In the genomic region with DNA sequence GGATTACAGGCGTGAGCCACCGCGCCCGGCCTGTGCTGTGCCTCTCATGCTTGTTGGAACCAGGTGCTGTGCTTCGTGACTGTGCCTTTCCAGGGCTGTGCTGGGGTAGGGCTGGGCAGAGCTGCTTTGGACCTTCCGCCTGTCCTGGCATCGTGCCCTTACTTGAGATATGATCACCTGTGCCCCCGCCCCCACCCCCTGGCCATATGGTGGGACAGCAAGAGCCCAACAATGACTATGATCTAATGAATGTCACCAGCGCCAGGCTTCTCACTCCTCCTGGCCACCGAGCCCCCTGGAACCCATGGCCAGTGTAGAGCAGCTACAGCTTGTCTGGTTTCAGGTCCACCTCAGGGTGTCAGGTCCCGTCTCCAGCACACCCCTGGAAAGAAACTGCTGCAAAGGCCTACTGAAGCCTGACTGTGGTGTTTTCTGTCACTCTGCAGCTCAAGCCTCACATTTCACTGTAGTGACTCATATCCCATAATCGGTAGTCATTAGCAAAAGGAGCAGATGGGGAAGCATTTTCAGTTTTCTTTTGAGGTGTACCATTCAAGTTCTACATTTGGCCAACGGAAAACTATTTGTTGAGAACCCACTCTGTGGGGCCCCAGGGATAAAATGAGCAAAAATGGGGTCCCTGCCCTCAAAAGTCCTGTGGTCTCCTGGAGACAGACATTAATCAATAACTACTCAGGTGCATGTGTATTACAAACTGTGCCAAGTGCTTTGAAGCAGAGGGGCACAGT, we compare ENCODE assay signal across 8 cellular contexts. TPM values are rescaled to one million over a fixed set of nuclear protein-coding genes. Genes with fewer than 3 reads are reported as not detected.
DNase-seq lines count a peak whose midpoint lies in the region; ATAC-seq and TF ChIP-seq lines count a peak whose summit lies in the region.

No MANE protein-coding gene starts in this region.

- BruUV-seq in OCI-LY7 (replicated peaks; lab: Mats Ljungman, UMichigan) = no TSS peak

- TF ChIP-seq POLR2A in transverse colon (IDR thresholded peaks at IDR 0.05) = no peak

- H3K4me3 ChIP-seq in AG04449 (ENCODE audit: low read depth, low read length) (no peak overlapping the region), OCI-LY7 (ENCODE audit: low read depth, low read length, poor library complexity, severe bottlenecking) (no peak overlapping the region), transverse colon (no peak overlapping the region)

- CTCF ChIA-PET in AG04449 (lab: Yijun Ruan, JAX) = no interaction called here
- CTCF ChIA-PET in OCI-LY7 (lab: Charles Lee; ENCODE audit: unreplicated experiment) = no interaction called here

- TF ChIP-seq EP300 in transverse colon (IDR thresholded peaks at IDR 0.05; ENCODE audit: low read depth) = no peak

- H3K4me1 ChIP-seq in OCI-LY7 (ENCODE audit: insufficient read depth, low read length, poor library complexity, severe bottlenecking) = no peaks in the 10 kb centered on the region
- H3K4me1 ChIP-seq in transverse colon = no peaks in the 10 kb centered on the region

- H3K4me2 ChIP-seq in OCI-LY7 (ENCODE audit: low read length) = no peak overlapping the region

- H3K79me2 ChIP-seq in OCI-LY7 (ENCODE audit: insufficient read depth, low read depth, low read length) = no peaks in the 10 kb centered on the region

- H3K9me3 ChIP-seq in OCI-LY7 (ENCODE audit: low read length) (no peaks in the 10 kb centered on the region), transverse colon (no peaks in the 10 kb centered on the region)

- WGBS in transverse colon (ENCODE audit: low coverage in 1 of 2), 2 donors = 74% methylated on average over 11 of the region's 13 CpGs; no CpG with 5 or more reads in 1 of the 2 donors

- DNase-seq in AG04449 (ENCODE audit: low read depth, low spot score) = peak; percentile 40
- peak; percentile 69 for DNase-seq in NOMO-1 treated with dmso at 0.1 percent for 144 hours (lab: John Stamatoyannopoulos, UW; ENCODE audit: unreplicated experiment)
- peak; percentile 91 for DNase-seq in cerebellar cortex (ENCODE audit: low spot score)
- DNase-seq in renal cortical epithelial cell (ENCODE audit: low read depth) = peak; percentile 93
- no peak for DNase-seq in OCI-LY7 (ENCODE audit: low spot score)
- no peak for DNase-seq in transverse colon

- H2AFZ ChIP-seq in OCI-LY7 (ENCODE audit: low read length) = no peak overlapping the region

- intact Hi-C loops in OCI-LY7 (cut with micrococcal nuclease; ENCODE audit: unreplicated experiment) (no loop called here), transverse colon (cut with DNase I; ENCODE audit: low total_unique reads) (no loop called here)

- in situ Hi-C loops in transverse colon (cut with MboI; ENCODE audit: low pct_ligation_motif_present in 1 of 4, low pct_unique_long_range_greater_than_20kb in 1 of 4, low sequenced_read_pairs in 3 of 4) = no loop called here

- TF ChIP-seq CTCF in AG04449 (IDR thresholded peaks at IDR 0.05; ENCODE audit: insufficient read depth, low read length, missing control alignments) (no peak), OCI-LY7 (conservative IDR thresholded peaks at IDR 0.05; ENCODE audit: low read length) (no peak), transverse colon (IDR thresholded peaks at IDR 0.05) (no peak)

- ATAC-seq in GM18520 (IDR thresholded peaks at IDR 0.05; ENCODE audit: unreplicated experiment) (peak; percentile 81), HG02885 (IDR thresholded peaks at IDR 0.05; ENCODE audit: poor library complexity, unreplicated experiment) (peak; percentile 85)

- H3K27ac ChIP-seq in OCI-LY7 (ENCODE audit: low read depth, low read length, poor library complexity, severe bottlenecking) (no peak overlapping the region), transverse colon (peak overlapping the region in 2 of 4 donors; percentile 24 to 37)

- no peaks in the 10 kb centered on the region for H3K27me3 ChIP-seq in transverse colon

- no peaks in the 10 kb centered on the region for H4K20me1 ChIP-seq in OCI-LY7 (ENCODE audit: insufficient read depth, low read length)

- H3K36me3 ChIP-seq in OCI-LY7 (ENCODE audit: insufficient read depth, low read length) (peaks cover 31% of the 10 kb centered on the region), transverse colon (peaks cover 0 to 9% (median 0%) of the 10 kb centered on the region in 4 donors)

- H3K9me2 ChIP-seq in OCI-LY7 (ENCODE audit: insufficient read depth, low read length) = no peaks in the 10 kb centered on the region

- POLR2A ChIA-PET in AG04449 (lab: Yijun Ruan, JAX) = interaction anchor here (0.7 to 1.3 kb wide), 2 partner anchors 94 to 96 kb away, joined by 4 to 5 read pairs; no protein-coding TSS in a partner anchor
- POLR2A ChIA-PET in OCI-LY7 (lab: Charles Lee) = no interaction called here

RNA-seq across cellular contexts. Expression of a gene that starts 22.1 kb away (rescaled TPM):
- 20.1 and 26.0 TPM in 2 replicates for total RNA-seq in renal cortical epithelial cell
- 6.8 and 7.4 TPM in 2 replicates for total RNA-seq in OCI-LY7 (2014; rRNA removed; shearing (Covaris generic))
- total RNA-seq in OCI-LY7 (2022) = 14.2 and 14.3 TPM in 2 replicates
- total RNA-seq in transverse colon = 10 to 100 TPM; 38.5 to 62.7 (median 43.1) TPM

RNA-seq across cellular contexts. Expression of a gene that starts 37.5 kb away (rescaled TPM):
- total RNA-seq in renal cortical epithelial cell (31.6 and 46.7 TPM in 2 replicates), OCI-LY7 (2022) (48.5 and 61.0 TPM in 2 replicates), transverse colon (10 to 100 TPM in 2 of 4 donors, 1 to 10 TPM in 2; 2.6 to 16.5 (median 8.5) TPM)
- 42.6 and 44.6 TPM in 2 replicates for total RNA-seq in OCI-LY7 (2014; rRNA removed; shearing (Covaris generic))

RNA-seq across cellular contexts. Expression of a gene that starts 46.9 kb away (rescaled TPM):
- total RNA-seq in renal cortical epithelial cell = 71.1 and 82.1 TPM in 2 replicates
- 41.9 and 48.8 TPM in 2 replicates for total RNA-seq in OCI-LY7 (2014; rRNA removed; shearing (Covaris generic))
- 91.6 and 100 TPM in 2 replicates for total RNA-seq in OCI-LY7 (2022)
- total RNA-seq in transverse colon = 100 to 1,000 TPM in 1 of 4 donors, 10 to 100 TPM in 3; 55.4 to 200 (median 64.0) TPM

RNA-seq across cellular contexts. Expression of a gene that starts 47.2 kb away (rescaled TPM):
- 79.2 and 136 TPM in 2 replicates for total RNA-seq in renal cortical epithelial cell
- 140 and 195 TPM in 2 replicates for total RNA-seq in OCI-LY7 (2014; rRNA removed; shearing (Covaris generic))
- 406 and 441 TPM in 2 replicates for total RNA-seq in OCI-LY7 (2022)
- total RNA-seq in transverse colon = 100 to 1,000 TPM in 1 of 4 donors, 10 to 100 TPM in 3; 59.5 to 135 (median 72.8) TPM

Comparison
In these comparisons a context has a peak if more than half of its experiments do, and no peak if none do; other contexts are left out.
1. DNase-seq: peak in AG04449 (single experiment), NOMO-1 treated with dmso at 0.1 percent for 144 hours (single experiment), cerebellar cortex (single experiment) and renal cortical epithelial cell (single experiment); none in OCI-LY7 (single experiment) and transverse colon (single experiment).